ENCODE assay signal across 1 cellular context in genomic region chr14:53640695-53641094, GRCh38.
TF ChIP-seq lines count a peak whose summit lies in the region.

No MANE protein-coding gene starts in this region.

TF ChIP-seq in IMR-90, 13 proteins besides CTCF, POLR2A, EP300 and RAD21 (continued from another document):
- TF ChIP-seq USF2 (IDR thresholded peaks at IDR 0.05; ENCODE audit: low read depth, low read length) (no peak), RFX5 (IDR thresholded peaks at IDR 0.05; ENCODE audit: low read depth, low read length) (no peak), BHLHE40 (IDR thresholded peaks at IDR 0.05; ENCODE audit: low read depth, low read length) (no peak), CEBPB (IDR thresholded peaks at IDR 0.05; ENCODE audit: low read depth, low read length) (no peak)
TF ChIP-seq in IMR-90: peak in this region for 0.
